Comparison of ENCODE assay signal across 22 cellular contexts in genomic region chr6:26604026-26604425, GRCh38. TPM values are rescaled to one million over a fixed set of nuclear protein-coding genes. Genes with fewer than 3 reads are reported as not detected.
DNase-seq lines count a peak whose midpoint lies in the region; ATAC-seq, FAIRE-seq and TF ChIP-seq lines count a peak whose summit lies in the region.
"Had no signal": no experiment of that assay in that cellular context is flagged by ENCODE, and none has a peak within 500 bp of the region (broad histone marks: within the 10 kb centered on the region; RNA-seq: fewer than 3 reads in every experiment).

No MANE protein-coding gene starts in this region.

- H3K4me2 ChIP-seq in GM12878 (ENCODE audit: control insufficient read depth, insufficient read depth): no peak overlapping the region

- SMC1A ChIA-PET in GM12878 (lab: Charles Lee; ENCODE audit: uncharacterized antibody, unreplicated experiment): no interaction called here

- in situ Hi-C loops in GM12878 (cut with MboI): no loop called here

- TF ChIP-seq POLR2A in GM12878 (IDR thresholded peaks at IDR 0.05; ENCODE audit: low read depth, low read length): no peak

- CTCF ChIA-PET in activated CD4-positive, alpha-beta T cell treated with anti-CD3 and anti-CD28 coated beads for 36 hours (lab: Charles Lee): no interaction called here
- CTCF ChIA-PET in HEK293 (lab: Yijun Ruan, JAX): no interaction called here
- CTCF ChIA-PET in GM12878 (lab: Yijun Ruan, JAX): no interaction called here

- peaks cover 4 to 15% of the 10 kb centered on the region in 2 experiments; a peak in 2 of 3 replicates for H3K36me3 ChIP-seq in HEK293 (ENCODE audit: control insufficient read depth in 2 of 2, insufficient read depth in 1 of 2, low read length in 2 of 2)
- peaks cover 0 to 8% of the 10 kb centered on the region in 2 experiments; a peak in 2 of 4 replicates for H3K36me3 ChIP-seq in GM12878 (ENCODE audit: control insufficient read depth in 2 of 2, insufficient read depth in 2 of 2, low read length in 1 of 2)
- peaks cover 10% of the 10 kb centered on the region for H3K36me3 ChIP-seq in effector memory CD4-positive, alpha-beta T cell (ENCODE audit: control insufficient read depth, insufficient read depth, low read length)

- TF ChIP-seq CTCF in HEK293 (tag by site-specific recombination; IDR thresholded peaks at IDR 0.05) (no peak), GM12878 (IDR thresholded peaks at IDR 0.05 in 2 of 3, conservative IDR thresholded peaks at IDR 0.05 in 1 of 3; ENCODE audit: control insufficient read depth in 2 of 3, extremely low read depth in 1 of 3, insufficient read depth in 1 of 3, low read depth in 3 of 3, low read length in 3 of 3) (no peak)

- intact Hi-C loops in activated CD4-positive, alpha-beta T cell treated with anti-CD3 and anti-CD28 coated beads for 36 hours (cut with DNase I, micrococcal nuclease): no loop called here
- intact Hi-C loops in GM12878 (cut with micrococcal nuclease; ENCODE audit: unreplicated experiment): no loop called here

- no peaks in the 10 kb centered on the region for H3K9me3 Mint-ChIP-seq in activated CD4-positive, alpha-beta T cell treated with anti-CD3 and anti-CD28 coated beads for 36 hours (ENCODE audit: low read depth)
- no peaks in the 10 kb centered on the region for H3K9me3 Mint-ChIP-seq in stimulated activated naive B cell treated with anti-CD40 and anti-IgM and Interleukin-4, amounts not matched to agents 10 μg/mL and 1 μg/mL and 100 μg/mL, for 72 hours
- H3K9me3 Mint-ChIP-seq: IgD-negative memory B cell had no signal

- no TSS peak for BruUV-seq in GM12878 (replicated peaks; lab: Mats Ljungman, UMichigan)

- peaks cover 52% of the 10 kb centered on the region for H3K4me1 Mint-ChIP-seq in activated CD4-positive, alpha-beta T cell treated with anti-CD3 and anti-CD28 coated beads for 36 hours
- H3K4me1 Mint-ChIP-seq in stimulated activated naive B cell treated with anti-CD40 and anti-IgM and Interleukin-4, amounts not matched to agents 10 μg/mL and 1 μg/mL and 100 μg/mL, for 72 hours: peaks cover 23 to 37% of the 10 kb centered on the region in 2 donors

- POLR2A ChIA-PET in activated CD4-positive, alpha-beta T cell treated with anti-CD3 and anti-CD28 coated beads for 36 hours (lab: Charles Lee): no interaction called here
- POLR2A ChIA-PET in HEK293 (lab: Yijun Ruan, JAX): no interaction called here
- POLR2A ChIA-PET in GM12878 (lab: Charles Lee): no interaction called here

- H3K27me3 ChIP-seq in GM12878 (replicated peaks in 1 of 2; ENCODE audit: control insufficient read depth in 2 of 2, insufficient read depth in 2 of 2, low read length in 1 of 2): no peaks in the 10 kb centered on the region
- H3K27me3 ChIP-seq in effector memory CD4-positive, alpha-beta T cell (replicated peaks; ENCODE audit: control insufficient read depth, insufficient read depth, low read length, poor library complexity, severe bottlenecking): no peaks in the 10 kb centered on the region
- H3K27me3 ChIP-seq: MG63 had no signal

- H4K20me1 ChIP-seq in GM12878 (ENCODE audit: control insufficient read depth, insufficient read depth): no peaks in the 10 kb centered on the region

- peaks cover 7% of the 10 kb centered on the region for H3K36me3 Mint-ChIP-seq in activated CD4-positive, alpha-beta T cell treated with anti-CD3 and anti-CD28 coated beads for 36 hours (ENCODE audit: low read depth)
- peaks cover 0 to 13% of the 10 kb centered on the region in 2 donors for H3K36me3 Mint-ChIP-seq in stimulated activated naive B cell treated with anti-CD40 and anti-IgM and Interleukin-4, amounts not matched to agents 10 μg/mL and 1 μg/mL and 100 μg/mL, for 72 hours
- H3K36me3 Mint-ChIP-seq: IgD-negative memory B cell had no signal

- no peaks in the 10 kb centered on the region for H3K27me3 Mint-ChIP-seq in activated CD4-positive, alpha-beta T cell treated with anti-CD3 and anti-CD28 coated beads for 36 hours
- no peaks in the 10 kb centered on the region for H3K27me3 Mint-ChIP-seq in stimulated activated naive B cell treated with anti-CD40 and anti-IgM and Interleukin-4, amounts not matched to agents 10 μg/mL and 1 μg/mL and 100 μg/mL, for 72 hours
- H3K27me3 Mint-ChIP-seq: IgD-negative memory B cell had no signal

- no peak overlapping the region for H2AFZ ChIP-seq in GM12878 (ENCODE audit: control insufficient read depth, low read depth, low read length)

- peak overlapping the region; percentile 52 for H3K27ac Mint-ChIP-seq in activated CD4-positive, alpha-beta T cell treated with anti-CD3 and anti-CD28 coated beads for 36 hours
- H3K27ac Mint-ChIP-seq in stimulated activated naive B cell treated with anti-CD40 and anti-IgM and Interleukin-4, amounts not matched to agents 10 μg/mL and 1 μg/mL and 100 μg/mL, for 72 hours: peak overlapping the region; percentile 57
- H3K27ac Mint-ChIP-seq: IgD-negative memory B cell had no signal

- WGBS in GM12878 (ENCODE audit: insufficient coverage, insufficient replicate concordance, low lambda C conversion rate, missing lambda C conversion rate): 47% methylated on average over 3 of the region's 3 CpGs

- no peak for DNase-seq in activated CD4-positive, alpha-beta T cell treated with anti-CD3 and anti-CD28 coated beads for 36 hours
- no peak for DNase-seq in activated CD4-positive, alpha-beta T cell treated with anti-CD3 and anti-CD28 coated beads for 4 hours
- DNase-seq in GM12878 (ENCODE audit: low read depth, low spot score) (no peak), superior temporal gyrus (ENCODE audit: extremely low spot score) (no peak), GOT3 (lab: John Stamatoyannopoulos, UW) (no peak)
- no peak for DNase-seq in stimulated activated naive B cell treated with anti-CD40 and anti-IgM and Interleukin-4, amounts not matched to agents 10 μg/mL and 1 μg/mL and 100 μg/mL, for 72 hours
- DNase-seq in effector memory CD4-positive, alpha-beta T cell: no peak
- DNase-seq: 8988T, H7, Kasumi-1, MG63, NCI-H1048, NCI-H146, NCI-H2081, NCI-H2171 treated with DMSO at 0.1 percent for 48 hours, NCI-H446 treated with DMSO at 0.1 percent for 48 hours, NCI-H748 treated with DMSO at 0.1 percent for 48 hours, Right ventricle myocardium superior had no signal

- H3K27ac ChIP-seq in HEK293 (ENCODE audit: extremely low read depth, low read depth, low read length) (no peak overlapping the region), GM12878 (ENCODE audit: control insufficient read depth, insufficient read depth) (no peak overlapping the region)
- H3K27ac ChIP-seq in effector memory CD4-positive, alpha-beta T cell (ENCODE audit: insufficient read depth, low read length, poor library complexity, severe bottlenecking): no peak overlapping the region
- H3K27ac ChIP-seq: HL-60 had no signal

- no peak overlapping the region for H3K9ac ChIP-seq in GM12878 (ENCODE audit: control insufficient read depth, insufficient read depth, low read length)

- no peak for TF ChIP-seq EP300 in GM12878 (IDR thresholded peaks at IDR 0.05; ENCODE audit: borderline replicate concordance in 1 of 2, control insufficient read depth in 1 of 2, low read depth in 2 of 2, low read length in 2 of 2)

- TF ChIP-seq RAD21 in GM12878 (IDR thresholded peaks at IDR 0.05; ENCODE audit: insufficient read depth, low read depth, low read length): no peak

- RAD21 ChIA-PET in GM12878 (lab: Charles Lee; ENCODE audit: unreplicated experiment): no interaction called here

- no peak for ATAC-seq in activated CD4-positive, alpha-beta T cell treated with anti-CD3 and anti-CD28 coated beads for 36 hours
- no peak for ATAC-seq in GM12878
- peak; percentile 75 to 84 for ATAC-seq in stimulated activated naive B cell treated with anti-CD40 and anti-IgM and Interleukin-4, amounts not matched to agents 10 μg/mL and 1 μg/mL and 100 μg/mL, for 72 hours (replicated peaks)

- no peaks in the 10 kb centered on the region for H3K9me3 ChIP-seq in HEK293 (ENCODE audit: control insufficient read depth, insufficient read depth, low read depth, low read length)
- H3K9me3 ChIP-seq in GM12878 (replicated peaks; ENCODE audit: control insufficient read depth, insufficient read depth, low read length): no peaks in the 10 kb centered on the region
- no peaks in the 10 kb centered on the region for H3K9me3 ChIP-seq in effector memory CD4-positive, alpha-beta T cell (ENCODE audit: control insufficient read depth, low read length)
- H3K9me3 ChIP-seq: MG63 had no signal

- no peaks in the 10 kb centered on the region for H3K4me1 ChIP-seq in HEK293 (ENCODE audit: control insufficient read depth, insufficient read depth, low read length)
- H3K4me1 ChIP-seq in GM12878 (ENCODE audit: control insufficient read depth, insufficient read depth, low read length): peaks cover 5% of the 10 kb centered on the region; the same call in 1 of the 2 replicates
- H3K4me1 ChIP-seq in effector memory CD4-positive, alpha-beta T cell (ENCODE audit: control insufficient read depth, insufficient read depth, low read length, poor library complexity, severe bottlenecking): peaks cover 3% of the 10 kb centered on the region

- H3K79me2 ChIP-seq in GM12878 (ENCODE audit: control insufficient read depth, insufficient read depth, low read length): no peaks in the 10 kb centered on the region

- H3K4me3 ChIP-seq in HEK293 (ENCODE audit: low read depth, low read length) (no peak overlapping the region), GM12878 (no peak overlapping the region)
- H3K4me3 ChIP-seq in effector memory CD4-positive, alpha-beta T cell (ENCODE audit: insufficient read depth, low read depth, low read length, poor library complexity, severe bottlenecking): no peak overlapping the region
- H3K4me3 ChIP-seq: MG63 had no signal

- H3K4me3 Mint-ChIP-seq in activated CD4-positive, alpha-beta T cell treated with anti-CD3 and anti-CD28 coated beads for 36 hours: no peak overlapping the region
- H3K4me3 Mint-ChIP-seq in stimulated activated naive B cell treated with anti-CD40 and anti-IgM and Interleukin-4, amounts not matched to agents 10 μg/mL and 1 μg/mL and 100 μg/mL, for 72 hours: peak overlapping the region; percentile 22 to 50

- FAIRE-seq in GM12878 (lab: Jason Lieb, UNC): no peak
- FAIRE-seq: D721Med had no signal

RNA-seq across cellular contexts. Expression of gene ABT1, which starts 7.3 kb away (rescaled TPM):
- 10 to 100 TPM; 21.5 to 24.9 TPM for total RNA-seq in activated CD4-positive, alpha-beta T cell treated with anti-CD3 and anti-CD28 coated beads for 36 hours
- 19.2 and 19.7 TPM in 2 replicates for total RNA-seq in GM12878 (2013; cell fraction: nucleolus; rRNA removed)
- total RNA-seq in GM12878 (2014; rRNA removed) (33.5 and 37.1 TPM in 2 replicates), GM12878 (2014; rRNA removed; fragmentation: Illumina TruSeq; extraction: Trizol) (19.4 and 21.5 TPM in 2 replicates), GM12878 (2021) (27.3 and 27.5 TPM in 2 replicates)
- polyA plus RNA-seq in GM12878 (2011; ENCODE audit: low read depth): 9.1 TPM
- polyA plus RNA-seq in GM12878 (2011; rRNA removed) (22.5 and 29.1 TPM in 2 replicates), GM12878 (2014; fragmentation: Illumina TruSeq; extraction: Trizol) (8.4 and 15.4 TPM in 2 replicates), GM12878 (2014; fragmentation: Nextera tagmentation; extraction: Ambion mirVana) (10 to 100 TPM in 1 of 2 experiments, 1 to 10 TPM in 1; 8.4 to 11.3 TPM), GM12878 (2014; rRNA removed) (35.7 and 36.9 TPM in 2 replicates), GM12878 (2016; fragmentation: Nextera tagmentation; extraction: Ambion mirVana) (10 to 100 TPM; 42.5 to 43.5 TPM)
- 32.1 and 42.6 TPM in 2 replicates for polyA plus RNA-seq in GM12878 (2011; cell fraction: cytosol; rRNA removed)
- 19.3 and 23.6 TPM in 2 replicates for polyA plus RNA-seq in GM12878 (2011; cell fraction: nucleus; rRNA removed)
- 15.4 and 17.1 TPM in 2 replicates for polyA plus RNA-seq in GM12878 (2012)
- 13.5 and 22.0 TPM in 2 replicates for polyA minus RNA-seq in GM12878 (2011; rRNA and poly(A)+ RNA removed)
- 6.9 and 7.8 TPM in 2 replicates for polyA minus RNA-seq in GM12878 (2011; cell fraction: cytosol; rRNA and poly(A)+ RNA removed)
- polyA minus RNA-seq in GM12878 (2011; cell fraction: nucleus; rRNA and poly(A)+ RNA removed): 20.7 and 25.6 TPM in 2 replicates

RNA-seq across cellular contexts. Expression of gene ZNF322, which starts 55.5 kb away (rescaled TPM):
- 1 to 10 TPM; 5.2 to 8.4 TPM for total RNA-seq in activated CD4-positive, alpha-beta T cell treated with anti-CD3 and anti-CD28 coated beads for 36 hours
- total RNA-seq in GM12878 (2013; cell fraction: nucleolus; rRNA removed): 21.3 and 23.0 TPM in 2 replicates
- total RNA-seq in GM12878 (2014; rRNA removed): 10.6 and 14.1 TPM in 2 replicates
- total RNA-seq in GM12878 (2014; rRNA removed; fragmentation: Illumina TruSeq; extraction: Trizol): 15.4 and 15.6 TPM in 2 replicates
- 17.9 and 19.1 TPM in 2 replicates for total RNA-seq in GM12878 (2021)
- polyA plus RNA-seq in GM12878 (2011; ENCODE audit: low read depth): 3.3 TPM
- polyA plus RNA-seq in GM12878 (2011; rRNA removed): 14.3 and 23.2 TPM in 2 replicates
- polyA plus RNA-seq in GM12878 (2011; cell fraction: cytosol; rRNA removed): 6.0 and 7.5 TPM in 2 replicates
- 10.1 and 10.8 TPM in 2 replicates for polyA plus RNA-seq in GM12878 (2011; cell fraction: nucleus; rRNA removed)
- polyA plus RNA-seq in GM12878 (2012): 4.3 and 6.3 TPM in 2 replicates
- 11.8 and 16.2 TPM in 2 replicates for polyA plus RNA-seq in GM12878 (2014; fragmentation: Illumina TruSeq; extraction: Trizol)
- polyA plus RNA-seq in GM12878 (2014; fragmentation: Nextera tagmentation; extraction: Ambion mirVana): 1 to 10 TPM; 2.7 to 4.0 TPM
- 6.5 and 8.4 TPM in 2 replicates for polyA plus RNA-seq in GM12878 (2014; rRNA removed)
- polyA plus RNA-seq in GM12878 (2016; fragmentation: Nextera tagmentation; extraction: Ambion mirVana): 10 to 100 TPM; 12.1 to 12.2 TPM
- polyA minus RNA-seq in GM12878 (2011; rRNA and poly(A)+ RNA removed): 11.2 and 12.1 TPM in 2 replicates
- polyA minus RNA-seq in GM12878 (2011; cell fraction: cytosol; rRNA and poly(A)+ RNA removed): 4.8 and 6.1 TPM in 2 replicates
- 14.1 and 18.2 TPM in 2 replicates for polyA minus RNA-seq in GM12878 (2011; cell fraction: nucleus; rRNA and poly(A)+ RNA removed)

Comparison
In these comparisons a context has a peak if more than half of its experiments do, and no peak if none do; other contexts are left out.
1. ATAC-seq: peak in stimulated activated naive B cell treated with anti-CD40 and anti-IgM and Interleukin-4, amounts not matched to agents 10 μg/mL and 1 μg/mL and 100 μg/mL, for 72 hours (2 of 2); none in activated CD4-positive, alpha-beta T cell treated with anti-CD3 and anti-CD28 coated beads for 36 hours (single experiment) and GM12878 (single experiment).